In genomic region chr2:181319291-181319690, GRCh38 we compare ENCODE assay signal across 21 cellular contexts.
"Had no signal": no experiment of that assay in that cellular context is flagged by ENCODE, and none has a peak within 500 bp of the region (broad histone marks: within the 10 kb centered on the region; RNA-seq: fewer than 3 reads in every experiment).

No MANE protein-coding gene starts in this region.

- H3K9me3 ChIP-seq: ascending aorta, body of pancreas had no signal

- ATAC-seq: activated CD8-positive, alpha-beta memory T cell treated with anti-CD3 and anti-CD28 coated beads, Interleukin-2, amount 10 ng/mL, durations not matched to agents 7 days and 5 days; body of pancreas; PC-3; T-helper 17 cell had no signal

- H3K4me3 ChIP-seq: ascending aorta, body of pancreas had no signal

- H3K36me3 ChIP-seq: ascending aorta had no signal

- H3K27ac ChIP-seq: ascending aorta, body of pancreas had no signal

- DNase-seq: activated CD4-positive, alpha-beta T cell treated with anti-CD3 and anti-CD28 coated beads for 48 hours; activated CD4-positive, alpha-beta T cell treated with anti-CD3 and anti-CD28 coated beads, Interleukin-2, amount 50 U/mL, for 48 hours; activated CD4-positive, CD25-positive, alpha-beta regulatory T cell treated with anti-CD3 and anti-CD28 coated beads, Interleukin-2, amount 50 U/mL, for 72 hours; activated CD8-positive, alpha-beta memory T cell treated with anti-CD3 and anti-CD28 coated beads, Interleukin-2, amount 10 ng/mL, durations not matched to agents 7 days and 5 days; activated effector memory CD4-positive, alpha-beta T cell treated with Interleukin-2 at 50 U/mL for 16 hours; activated naive CD4-positive, alpha-beta T cell; activated T-cell treated with anti-CD3 and anti-CD28 coated beads, Interleukin-2, amount 50 U/mL, for 24 hours; amniotic stem cell; body of pancreas; central memory CD4-positive, alpha-beta T cell; NCI-H1105 treated with DMSO at 0.1 percent for 48 hours; NCI-H1436 treated with DMSO at 0.1 percent for 48 hours; NCI-H187; NCI-H2081; NCI-H510A treated with DMSO at 0.1 percent for 48 hours; NCI-H69; PC-3; SIG-M5; T-helper 17 cell; T-helper 9 cell had no signal

- H3K27me3 ChIP-seq: ascending aorta, body of pancreas had no signal

- H3K4me1 ChIP-seq: ascending aorta, body of pancreas had no signal
